13 cellular contexts compared by ENCODE assay signal in genomic region chr17:79081571-79082276, GRCh38. TPM values are rescaled to one million over a fixed set of nuclear protein-coding genes. Genes with fewer than 3 reads are reported as not detected.
DNase-seq lines count a peak whose midpoint lies in the region; ATAC-seq, FAIRE-seq and TF ChIP-seq lines count a peak whose summit lies in the region.
"Had no signal": no experiment of that assay in that cellular context is flagged by ENCODE, and none has a peak within 500 bp of the region (broad histone marks: within the 10 kb centered on the region; RNA-seq: fewer than 3 reads in every experiment).

No MANE protein-coding gene starts in this region.

- no peak overlapping the region for H3K4me2 ChIP-seq in astrocyte (ENCODE audit: low read length)

- H2AFZ ChIP-seq in astrocyte (ENCODE audit: low read depth, low read length) = no peak overlapping the region

- H3K27ac ChIP-seq in right atrium auricular region = no peak overlapping the region
- no peak overlapping the region for H3K27ac ChIP-seq in astrocyte (ENCODE audit: low read depth, low read length)
- H3K27ac ChIP-seq in spleen = no peak overlapping the region

- peaks cover 0 to 11% of the 10 kb centered on the region in 2 donors for H3K4me1 ChIP-seq in right atrium auricular region
- no peaks in the 10 kb centered on the region for H3K4me1 ChIP-seq in astrocyte (ENCODE audit: insufficient read depth, low read length)
- H3K4me1 ChIP-seq in spleen = peaks cover 0 to 36% (median 13%) of the 10 kb centered on the region in 6 donors

- no peak for TF ChIP-seq POLR2A in spleen (IDR thresholded peaks at IDR 0.05)

- no peaks in the 10 kb centered on the region for H3K27me3 ChIP-seq in right atrium auricular region
- H3K27me3 ChIP-seq in astrocyte (ENCODE audit: insufficient read depth, low read length) = no peaks in the 10 kb centered on the region
- H3K27me3 ChIP-seq in spleen (replicated peaks in 1 of 7) = no peaks in the 10 kb centered on the region

- H3K4me3 Mint-ChIP-seq in astrocyte (ENCODE audit: unreplicated experiment) (no peak overlapping the region), neural crest cell (peak overlapping the region; percentile 54)

- 77 to 87% (median 83%) methylated on average over 20 of the region's 20 CpGs for WGBS in spleen, 5 donors

- no peaks in the 10 kb centered on the region for H3K4me1 Mint-ChIP-seq in astrocyte (ENCODE audit: low read depth, unreplicated experiment)
- H3K4me1 Mint-ChIP-seq in neural crest cell = no peaks in the 10 kb centered on the region
- H3K4me1 Mint-ChIP-seq: H9 had no signal

- ATAC-seq in left ventricle myocardium superior = peak; percentile 34

- peaks cover 7% of the 10 kb centered on the region for H4K20me1 ChIP-seq in astrocyte (ENCODE audit: insufficient read depth, low read length)

- peak overlapping the region; percentile 62 for H3K27ac Mint-ChIP-seq in astrocyte (ENCODE audit: unreplicated experiment)
- no peak overlapping the region for H3K27ac Mint-ChIP-seq in neural crest cell (ENCODE audit: unreplicated experiment)

- H3K4me3 ChIP-seq in right atrium auricular region (no peak overlapping the region), astrocyte (ENCODE audit: insufficient read depth, low read depth, low read length) (no peak overlapping the region), spleen (no peak overlapping the region)

- no peaks in the 10 kb centered on the region for H3K79me2 ChIP-seq in astrocyte (ENCODE audit: insufficient read depth, low read length)

- H3K9ac ChIP-seq in astrocyte (ENCODE audit: low read length) = no peak overlapping the region

- peaks cover 14% of the 10 kb centered on the region for H3K36me3 Mint-ChIP-seq in astrocyte (ENCODE audit: low read depth, unreplicated experiment)
- H3K36me3 Mint-ChIP-seq in neural crest cell (ENCODE audit: low read depth) = no peaks in the 10 kb centered on the region

- TF ChIP-seq CTCF in right atrium auricular region (IDR thresholded peaks at IDR 0.05) (no peak), astrocyte (IDR thresholded peaks at IDR 0.05; ENCODE audit: insufficient read depth, low read depth, low read length) (no peak), neural crest cell (conservative IDR thresholded peaks at IDR 0.05) (no peak), spleen (IDR thresholded peaks at IDR 0.05 in 8 of 11, conservative IDR thresholded peaks at IDR 0.05 in 3 of 11) (no peak), GM10248 (IDR thresholded peaks at IDR 0.05; ENCODE audit: control extremely low read depth, extremely low read depth, low read depth, missing control alignments) (no peak)

- intact Hi-C loops in left ventricle myocardium superior (cut with micrococcal nuclease) (no loop called here), spleen (cut with DNase I; ENCODE audit: low total_unique reads) (no loop called here)

- CTCF ChIA-PET in GM10248 (lab: Yijun Ruan, JAX) = interaction anchor here (0.7 to 3.3 kb wide), 13 partner anchors 8 to 319 kb away, joined by 3 to 27 read pairs (median 4); partner anchors contain the start of gene ENGASE

- no peaks in the 10 kb centered on the region for H3K9me3 Mint-ChIP-seq in astrocyte (ENCODE audit: unreplicated experiment)
- no peaks in the 10 kb centered on the region for H3K9me3 Mint-ChIP-seq in neural crest cell

- H3K9me3 ChIP-seq in right atrium auricular region (no peaks in the 10 kb centered on the region), astrocyte (ENCODE audit: insufficient read depth, low read depth, low read length) (no peaks in the 10 kb centered on the region), spleen (no peaks in the 10 kb centered on the region)

- H3K27me3 Mint-ChIP-seq in astrocyte (ENCODE audit: low read depth, unreplicated experiment) (no peaks in the 10 kb centered on the region), neural crest cell (ENCODE audit: low read depth) (no peaks in the 10 kb centered on the region)

- DNase-seq in left ventricle myocardium superior (peak; percentile 51), right atrium auricular region (ENCODE audit: low spot score) (no peak), astrocyte (ENCODE audit: low read depth) (no peak), neural crest cell (ENCODE audit: low read depth, low spot score) (no peak), spleen (peak; percentile 58), GDM1 (lab: John Stamatoyannopoulos, UW) (no peak), GM10248 (ENCODE audit: extremely low spot score) (no peak)
- DNase-seq: DMS153, KG1, NCI-H1436 treated with DMSO at 0.1 percent for 48 hours, NCI-H2081 treated with DMSO at 0.1 percent for 48 hours, NCI-H226 had no signal

- FAIRE-seq in astrocyte (lab: Jason Lieb, UNC) = no peak

- peaks cover 85% of the 10 kb centered on the region for H3K36me3 ChIP-seq in right atrium auricular region
- no peaks in the 10 kb centered on the region for H3K36me3 ChIP-seq in astrocyte (ENCODE audit: insufficient read depth, low read length)
- peaks cover 0 to 97% (median 91%) of the 10 kb centered on the region in 6 donors for H3K36me3 ChIP-seq in spleen

- POLR2A ChIA-PET in GM10248 (lab: Yijun Ruan, JAX) = no interaction called here

RNA-seq across cellular contexts. Expression of gene ENGASE, which starts 7.1 kb away (rescaled TPM):
- total RNA-seq in left ventricle myocardium superior = 32.8 TPM
- total RNA-seq in right atrium auricular region = 10 to 100 TPM in 1 of 2 donors, 1 to 10 TPM in 1; 7.7 to 13.5 TPM
- total RNA-seq in astrocyte = 11.5 and 11.6 TPM in 2 replicates
- total RNA-seq in neural crest cell = 50.9 and 52.6 TPM in 2 replicates
- total RNA-seq in spleen = 100 to 1,000 TPM in 3 of 7 donors, 10 to 100 TPM in 4; 54.7 to 148 (median 99.4) TPM
- polyA plus RNA-seq in spleen = 100 to 1,000 TPM in 1 of 3 donors, 10 to 100 TPM in 2; 25.0 to 101 (median 43.6) TPM

RNA-seq across cellular contexts. Expression of gene C1QTNF1, which starts 57.8 kb away (rescaled TPM):
- 247 TPM for total RNA-seq in left ventricle myocardium superior
- 100 to 1,000 TPM; 125 to 401 TPM for total RNA-seq in right atrium auricular region
- 1.8 and 2.2 TPM in 2 replicates for total RNA-seq in astrocyte
- total RNA-seq in neural crest cell = 0.89 and 1.0 TPM in 2 replicates
- 100 to 1,000 TPM in 1 of 7 donors, 10 to 100 TPM in 6; 26.5 to 101 (median 69.9) TPM for total RNA-seq in spleen
- polyA plus RNA-seq in spleen = 10 to 100 TPM; 14.7 to 29.1 (median 25.3) TPM

Comparison
In these comparisons a context has a peak if more than half of its experiments do, and no peak if none do; other contexts are left out.
1. DNase-seq: peak in left ventricle myocardium superior (single experiment) and spleen (single experiment); none in right atrium auricular region (single experiment), astrocyte (single experiment), neural crest cell (single experiment), GDM1 (single experiment) and GM10248 (single experiment).